ENCODE assay signal across 8 cellular contexts in genomic region chr6:161922631-161923119, GRCh38.
DNase-seq lines count a peak whose midpoint lies in the region; ATAC-seq and TF ChIP-seq lines count a peak whose summit lies in the region.

No MANE protein-coding gene starts in this region.

- no peaks in the 10 kb centered on the region for H3K9me3 Mint-ChIP-seq in activated CD4-positive, alpha-beta memory T cell treated with anti-CD3 and anti-CD28 coated beads for 36 hours
- no peaks in the 10 kb centered on the region for H3K9me3 Mint-ChIP-seq in activated CD4-positive, alpha-beta memory T cell treated with anti-CD3 and anti-CD28 coated beads, Interleukin-2, amount 10 ng/mL, durations not matched to agents 7 days and 5 days

- intact Hi-C loops in activated CD4-positive, alpha-beta memory T cell treated with anti-CD3 and anti-CD28 coated beads for 36 hours (cut with micrococcal nuclease), result no loop called here
- intact Hi-C loops in left cardiac atrium (cut with DNase I), result no loop called here

- H3K36me3 Mint-ChIP-seq in activated CD4-positive, alpha-beta memory T cell treated with anti-CD3 and anti-CD28 coated beads for 36 hours, result no peaks in the 10 kb centered on the region
- no peaks in the 10 kb centered on the region for H3K36me3 Mint-ChIP-seq in activated CD4-positive, alpha-beta memory T cell treated with anti-CD3 and anti-CD28 coated beads, Interleukin-2, amount 10 ng/mL, durations not matched to agents 7 days and 5 days (ENCODE audit: low read depth)

- no peaks in the 10 kb centered on the region for H3K27me3 Mint-ChIP-seq in activated CD4-positive, alpha-beta memory T cell treated with anti-CD3 and anti-CD28 coated beads for 36 hours
- H3K27me3 Mint-ChIP-seq in activated CD4-positive, alpha-beta memory T cell treated with anti-CD3 and anti-CD28 coated beads, Interleukin-2, amount 10 ng/mL, durations not matched to agents 7 days and 5 days, result no peaks in the 10 kb centered on the region

- H3K4me3 ChIP-seq in LNCaP clone FGC (ENCODE audit: low read depth, low read length), result no peak overlapping the region

- ATAC-seq in left cardiac atrium, result peak; percentile 44 to 79
- no peak for ATAC-seq in HG03095 (IDR thresholded peaks at IDR 0.05; ENCODE audit: unreplicated experiment)
- ATAC-seq in GM21447 (IDR thresholded peaks at IDR 0.05; ENCODE audit: unreplicated experiment), result no peak

- no peak overlapping the region for H3K4me3 Mint-ChIP-seq in activated CD4-positive, alpha-beta memory T cell treated with anti-CD3 and anti-CD28 coated beads for 36 hours
- no peak overlapping the region for H3K4me3 Mint-ChIP-seq in activated CD4-positive, alpha-beta memory T cell treated with anti-CD3 and anti-CD28 coated beads, Interleukin-2, amount 10 ng/mL, durations not matched to agents 7 days and 5 days

- no peak overlapping the region for H3K27ac Mint-ChIP-seq in activated CD4-positive, alpha-beta memory T cell treated with anti-CD3 and anti-CD28 coated beads for 36 hours
- H3K27ac Mint-ChIP-seq in activated CD4-positive, alpha-beta memory T cell treated with anti-CD3 and anti-CD28 coated beads, Interleukin-2, amount 10 ng/mL, durations not matched to agents 7 days and 5 days, result no peak overlapping the region

- DNase-seq in activated CD4-positive, alpha-beta memory T cell treated with anti-CD3 and anti-CD28 coated beads for 36 hours, result peak; percentile 16
- no peak for DNase-seq in activated CD4-positive, alpha-beta memory T cell treated with anti-CD3 and anti-CD28 coated beads, Interleukin-2, amount 10 ng/mL, durations not matched to agents 7 days and 5 days
- peak; percentile 82 for DNase-seq in LNCaP clone FGC (ENCODE audit: low read depth)
- DNase-seq in UCSD-AML1 (lab: John Stamatoyannopoulos, UW; ENCODE audit: unreplicated experiment), result peak; percentile 31
- peak; percentile 58 for DNase-seq in left cardiac atrium
- DNase-seq in stromal cell of bone marrow (ENCODE audit: low read depth), result peak; percentile 6

- peak; percentile 93 for TF ChIP-seq CTCF in LNCaP clone FGC (IDR thresholded peaks at IDR 0.05; ENCODE audit: control insufficient read depth, extremely low read depth, insufficient read depth)

- CTCF ChIA-PET in activated CD4-positive, alpha-beta memory T cell treated with anti-CD3 and anti-CD28 coated beads for 36 hours (lab: Charles Lee), result interaction anchor here (0.8 kb wide), 1 partner anchor 504 kb away, joined by 3 read pairs; no protein-coding TSS in a partner anchor
- CTCF ChIA-PET in activated CD4-positive, alpha-beta memory T cell treated with anti-CD3 and anti-CD28 coated beads, Interleukin-2, amount 10 ng/mL, durations not matched to agents 7 days and 5 days (lab: Charles Lee), result no interaction called here

- H3K4me1 Mint-ChIP-seq in activated CD4-positive, alpha-beta memory T cell treated with anti-CD3 and anti-CD28 coated beads for 36 hours (ENCODE audit: low read depth), result no peaks in the 10 kb centered on the region
- H3K4me1 Mint-ChIP-seq in activated CD4-positive, alpha-beta memory T cell treated with anti-CD3 and anti-CD28 coated beads, Interleukin-2, amount 10 ng/mL, durations not matched to agents 7 days and 5 days, result no peaks in the 10 kb centered on the region

- POLR2A ChIA-PET in activated CD4-positive, alpha-beta memory T cell treated with anti-CD3 and anti-CD28 coated beads for 36 hours (lab: Charles Lee), result no interaction called here
- POLR2A ChIA-PET in activated CD4-positive, alpha-beta memory T cell treated with anti-CD3 and anti-CD28 coated beads, Interleukin-2, amount 10 ng/mL, durations not matched to agents 7 days and 5 days (lab: Charles Lee), result no interaction called here

Comparison
In these comparisons a context has a peak if more than half of its experiments do, and no peak if none do; other contexts are left out.
1. ATAC-seq: peak in left cardiac atrium (2 of 2); none in HG03095 (single experiment) and GM21447 (single experiment).